ENCODE assay signal across 10 cellular contexts in genomic region chr14:45810152-45810872, GRCh38.
A peak's percentile ranks its signal among the peaks of the same experiment; 100 is the strongest.
DNase-seq lines count a peak whose midpoint lies in the region; ATAC-seq, FAIRE-seq and TF ChIP-seq lines count a peak whose summit lies in the region.
"Had no signal": no experiment of that assay in that cellular context is flagged by ENCODE, and none has a peak within 500 bp of the region (broad histone marks: within the 10 kb centered on the region; RNA-seq: fewer than 3 reads in every experiment).

No MANE protein-coding gene starts in this region.

- no peaks in the 10 kb centered on the region for H3F3A ChIP-seq in PC-3 (ENCODE audit: low read length, unreplicated experiment)

- DNase-seq in ACHN (peak; percentile 9), PC-3 (peak; percentile 9), islet precursor cell (peak; percentile 50), uterus (no peak), medulla oblongata (ENCODE audit: extremely low spot score) (no peak), frontal cortex (ENCODE audit: low spot score in 2 of 2) (no peak)
- DNase-seq: pancreas, Right ventricle myocardium superior had no signal

- H2AFZ ChIP-seq in PC-3 (ENCODE audit: low read length) = no peak overlapping the region

- BruUV-seq in PC-3 (replicated peaks; lab: Mats Ljungman, UMichigan) = no TSS peak

- intact Hi-C loops in PC-3 (cut with micrococcal nuclease) (no loop called here), uterus (cut with DNase I; ENCODE audit: low total_unique reads) (no loop called here)

- H3K27ac ChIP-seq in PC-3 (ENCODE audit: low read length) (no peak overlapping the region), uterus (peak overlapping the region in 1 of 2 donors; percentile 21)
- H3K27ac ChIP-seq: pancreas had no signal

- no peaks in the 10 kb centered on the region for H3K79me2 ChIP-seq in PC-3 (ENCODE audit: low read length)

- POLR2A ChIA-PET in PC-3 (lab: Charles Lee; ENCODE audit: unreplicated experiment) = no interaction called here

- ATAC-seq in GM18909 (IDR thresholded peaks at IDR 0.05; ENCODE audit: poor library complexity, unreplicated experiment) (peak; percentile 43), PC-3 (no peak), HG03469 (IDR thresholded peaks at IDR 0.05; ENCODE audit: unreplicated experiment) (no peak)
- ATAC-seq: pancreas had no signal

- no peaks in the 10 kb centered on the region for H3K36me3 ChIP-seq in PC-3 (ENCODE audit: low read depth, low read length)
- no peaks in the 10 kb centered on the region for H3K36me3 ChIP-seq in uterus
- H3K36me3 ChIP-seq: pancreas had no signal

- H3K4me3 ChIP-seq in PC-3 (ENCODE audit: low read length) (no peak overlapping the region), uterus (no peak overlapping the region)
- H3K4me3 ChIP-seq: pancreas had no signal

- in situ Hi-C loops in ACHN (cut with HindIII; ENCODE audit: low pct_ligation_motif_present, low pct_unique_long_range_greater_than_20kb, low sequenced_read_pairs) = no loop called here

- H3K4me1 ChIP-seq in PC-3 (ENCODE audit: insufficient read depth, low read length) (no peaks in the 10 kb centered on the region), uterus (no peaks in the 10 kb centered on the region)
- H3K4me1 ChIP-seq: pancreas had no signal

- peak; percentile 38 for TF ChIP-seq CTCF in PC-3 (conservative IDR thresholded peaks at IDR 0.05; ENCODE audit: low read depth, low read length)
- no peak for TF ChIP-seq CTCF in uterus (IDR thresholded peaks at IDR 0.05)

- CTCF ChIA-PET in PC-3 (lab: Charles Lee) = interaction anchor here (0.7 kb wide), 1 partner anchor 160 kb away, joined by 3 read pairs; no protein-coding TSS in a partner anchor

- H3K4me2 ChIP-seq in PC-3 (ENCODE audit: low read length) = no peak overlapping the region

- H4K20me1 ChIP-seq in PC-3 (ENCODE audit: low read length) = no peaks in the 10 kb centered on the region

- H3K9me2 ChIP-seq in PC-3 (replicated peaks; ENCODE audit: low read length) = no peaks in the 10 kb centered on the region

- no peak overlapping the region for H3K9ac ChIP-seq in PC-3 (ENCODE audit: low read length)

- FAIRE-seq in frontal cortex (lab: Jason Lieb, UNC) = no peak
- FAIRE-seq: pancreas had no signal

- no peak for TF ChIP-seq POLR2A in uterus (IDR thresholded peaks at IDR 0.05)

- H3K9me3 ChIP-seq in PC-3 (ENCODE audit: low read length) (no peaks in the 10 kb centered on the region), uterus (no peaks in the 10 kb centered on the region)
- H3K9me3 ChIP-seq: pancreas had no signal

- H3K27me3 ChIP-seq in PC-3 (ENCODE audit: low read length) (peaks cover 26% of the 10 kb centered on the region; the same call in 1 of the 2 replicates), uterus (no peaks in the 10 kb centered on the region)
- H3K27me3 ChIP-seq: pancreas had no signal

Comparison
In these comparisons a context has a peak if more than half of its experiments do, and no peak if none do; other contexts are left out.
1. DNase-seq: peak in ACHN (single experiment), PC-3 (single experiment) and islet precursor cell (single experiment); none in uterus (0 of 2), medulla oblongata (single experiment) and frontal cortex (0 of 2).